8 cellular contexts compared by ENCODE assay signal in genomic region chr1:112958236-112958635, GRCh38. TPM values are rescaled to one million over a fixed set of nuclear protein-coding genes. Genes with fewer than 3 reads are reported as not detected.
DNase-seq lines count a peak whose midpoint lies in the region; TF ChIP-seq lines count a peak whose summit lies in the region.
"Not testable (repeated sequence)": the region's sequence is repeated elsewhere in the genome, so short reads cannot be mapped to it uniquely, and the experiment has no call there.

No MANE protein-coding gene starts in this region.

- H3K27ac ChIP-seq in GM23248 (peak overlapping the region; percentile 96), OCI-LY1 (ENCODE audit: low read depth, low read length, poor library complexity, severe bottlenecking) (peak overlapping the region; percentile 87), fibroblast of lung (ENCODE audit: insufficient read depth, low read length) (peak overlapping the region; percentile 87)
- not testable (repeated sequence) for H3K27ac ChIP-seq in mesenchymal stem cell (ENCODE audit: low read length, poor library complexity, severe bottlenecking)

- H4K8ac ChIP-seq in mesenchymal stem cell (ENCODE audit: low read length): not testable (repeated sequence)

- H2BK12ac ChIP-seq in mesenchymal stem cell (ENCODE audit: low read length in 2 of 2): not testable (repeated sequence)

- H2BK15ac ChIP-seq in mesenchymal stem cell (ENCODE audit: low read depth, poor library complexity, severe bottlenecking): not testable (repeated sequence)

- H3K9me3 Mint-ChIP-seq in activated CD4-positive, alpha-beta memory T cell treated with anti-CD3 and anti-CD28 coated beads, Interleukin-2, amount 10 ng/mL, durations not matched to agents 7 days and 5 days; brain: not testable (repeated sequence)

- H3K4me1 ChIP-seq in GM23248 (ENCODE audit: insufficient read depth) (peaks cover 27% of the 10 kb centered on the region), OCI-LY1 (ENCODE audit: insufficient read depth, low read length, severe bottlenecking) (peaks cover 44% of the 10 kb centered on the region), skeletal muscle satellite cell (ENCODE audit: control insufficient read depth, insufficient read depth, low read length) (peaks cover 20% of the 10 kb centered on the region)
- not testable (repeated sequence) for H3K4me1 ChIP-seq in fibroblast of lung (ENCODE audit: control insufficient read depth, extremely low read depth, insufficient read depth, low read length); mesenchymal stem cell (ENCODE audit: control insufficient read depth, insufficient read depth, low read depth, low read length)

- not testable (repeated sequence) for H3K9me2 ChIP-seq in GM23248 (ENCODE audit: insufficient read depth); OCI-LY1 (ENCODE audit: low read depth, low read length)

- not testable (repeated sequence) for H3K79me1 ChIP-seq in mesenchymal stem cell (replicated peaks; ENCODE audit: low read length, poor library complexity, severe bottlenecking)

- H3K14ac ChIP-seq in mesenchymal stem cell (ENCODE audit: low read length in 2 of 2): not testable (repeated sequence)

- H3K79me2 ChIP-seq in GM23248 (ENCODE audit: insufficient read depth) (peaks cover 98% of the 10 kb centered on the region), OCI-LY1 (ENCODE audit: insufficient read depth, low read length) (peaks cover 38% of the 10 kb centered on the region), fibroblast of lung (ENCODE audit: control insufficient read depth, insufficient read depth, low read length) (peaks cover 58% of the 10 kb centered on the region)

- not testable (repeated sequence) for H3K27me3 Mint-ChIP-seq in activated CD4-positive, alpha-beta memory T cell treated with anti-CD3 and anti-CD28 coated beads, Interleukin-2, amount 10 ng/mL, durations not matched to agents 7 days and 5 days
- peaks cover 13% of the 10 kb centered on the region for H3K27me3 Mint-ChIP-seq in brain

- not testable (repeated sequence) for H4K20me1 ChIP-seq in GM23248 (ENCODE audit: insufficient read depth); OCI-LY1 (ENCODE audit: insufficient read depth, low read length); fibroblast of lung (ENCODE audit: control insufficient read depth, extremely low read depth, insufficient read depth, low read length)

- not testable (repeated sequence) for DNase-seq in AG04449 (ENCODE audit: low read depth, low spot score); GM23248; activated CD4-positive, alpha-beta memory T cell treated with anti-CD3 and anti-CD28 coated beads, Interleukin-2, amount 10 ng/mL, durations not matched to agents 7 days and 5 days; fibroblast of lung (ENCODE audit: low read depth in 2 of 2); mesenchymal stem cell

- not testable (repeated sequence) for H3K23ac ChIP-seq in mesenchymal stem cell (ENCODE audit: low read length in 2 of 2)

- H3K4me2 ChIP-seq in GM23248 (ENCODE audit: unreplicated experiment) (peak overlapping the region; percentile 94), OCI-LY1 (ENCODE audit: low read length) (peak overlapping the region; percentile 92), fibroblast of lung (ENCODE audit: extremely low read depth, insufficient read depth, low read length) (peak overlapping the region; percentile 95), mesenchymal stem cell (ENCODE audit: low read length, poor library complexity, severe bottlenecking) (peak overlapping the region; percentile 62), skeletal muscle satellite cell (ENCODE audit: low read length) (peak overlapping the region; percentile 96)

- H2BK5ac ChIP-seq in mesenchymal stem cell (ENCODE audit: low read depth, low read length, poor library complexity, severe bottlenecking): not testable (repeated sequence)

- not testable (repeated sequence) for H2BK120ac ChIP-seq in mesenchymal stem cell (ENCODE audit: low read depth, low read length)

- H3K9ac ChIP-seq in GM23248 (peak overlapping the region; percentile 97), OCI-LY1 (ENCODE audit: low read length) (peak overlapping the region; percentile 98), mesenchymal stem cell (ENCODE audit: low read length) (peak overlapping the region; percentile 92), skeletal muscle satellite cell (ENCODE audit: low read depth, low read length) (peak overlapping the region; percentile 98)
- H3K9ac ChIP-seq in fibroblast of lung (ENCODE audit: insufficient read depth, low read length): not testable (repeated sequence)

- WGBS in GM23248 (ENCODE audit: low coverage in 1 of 2, low lambda C conversion rate in 2 of 2, missing lambda C conversion rate in 2 of 2), 2 experiments: 75 to 77% methylated on average over 7 of the region's 7 CpGs
- WGBS in mesenchymal stem cell: 93% methylated on average over 7 of the region's 7 CpGs

- H3K18ac ChIP-seq in mesenchymal stem cell (ENCODE audit: low read depth in 1 of 2, low read length in 2 of 2): not testable (repeated sequence)

- not testable (repeated sequence) for H3K27me3 ChIP-seq in GM23248 (replicated peaks; ENCODE audit: insufficient read depth); OCI-LY1 (ENCODE audit: insufficient read depth, low read length); fibroblast of lung (ENCODE audit: control insufficient read depth, insufficient read depth, low read length); mesenchymal stem cell (ENCODE audit: control insufficient read depth in 1 of 2, insufficient read depth in 1 of 2, low read length in 2 of 2); skeletal muscle satellite cell (ENCODE audit: control insufficient read depth, insufficient read depth, low read length)

- CTCF ChIA-PET in AG04449 (lab: Yijun Ruan, JAX): interaction anchor here (1.2 kb wide), 1 partner anchor 239 kb away, joined by 3 read pairs; no protein-coding TSS in a partner anchor
- CTCF ChIA-PET in activated CD4-positive, alpha-beta memory T cell treated with anti-CD3 and anti-CD28 coated beads, Interleukin-2, amount 10 ng/mL, durations not matched to agents 7 days and 5 days (lab: Charles Lee): interaction anchor here (3.2 kb wide), 1 partner anchor 115 kb away, joined by 36 read pairs; the partner anchor contains the start of gene LRIG2

- H3K36me3 ChIP-seq in GM23248 (ENCODE audit: low read depth) (peaks cover 23% of the 10 kb centered on the region), OCI-LY1 (ENCODE audit: insufficient read depth, low read length) (peaks cover 33% of the 10 kb centered on the region), mesenchymal stem cell (ENCODE audit: control insufficient read depth in 1 of 2, insufficient read depth in 2 of 2, low read depth in 1 of 2, low read length in 2 of 2) (peaks cover 2 to 26% of the 10 kb centered on the region in 2 experiments), skeletal muscle satellite cell (ENCODE audit: insufficient read depth, low read length) (peaks cover 20% of the 10 kb centered on the region)
- H3K36me3 ChIP-seq in fibroblast of lung (ENCODE audit: control insufficient read depth, insufficient read depth, low read length): not testable (repeated sequence)

- not testable (repeated sequence) for H2AK5ac ChIP-seq in mesenchymal stem cell (ENCODE audit: low read length, severe bottlenecking)

- not testable (repeated sequence) for H3K9me3 ChIP-seq in GM23248 (ENCODE audit: low read depth); OCI-LY1 (ENCODE audit: low read length); fibroblast of lung (ENCODE audit: control insufficient read depth, insufficient read depth, low read depth, low read length); mesenchymal stem cell (ENCODE audit: control insufficient read depth, low read length); skeletal muscle satellite cell (replicated peaks; ENCODE audit: low read length)

- H3K27ac Mint-ChIP-seq in activated CD4-positive, alpha-beta memory T cell treated with anti-CD3 and anti-CD28 coated beads, Interleukin-2, amount 10 ng/mL, durations not matched to agents 7 days and 5 days: peak overlapping the region; percentile 52
- H3K27ac Mint-ChIP-seq in brain: peak overlapping the region in 1 of 5 experiments; percentile 83

- H3K4ac ChIP-seq in mesenchymal stem cell (ENCODE audit: low read depth in 1 of 2, low read length in 2 of 2): not testable (repeated sequence)

- peaks cover 43% of the 10 kb centered on the region for H3K36me3 Mint-ChIP-seq in activated CD4-positive, alpha-beta memory T cell treated with anti-CD3 and anti-CD28 coated beads, Interleukin-2, amount 10 ng/mL, durations not matched to agents 7 days and 5 days (ENCODE audit: low read depth)
- peaks cover 34% of the 10 kb centered on the region for H3K36me3 Mint-ChIP-seq in brain

- in situ Hi-C loops in GM23248 (cut with MboI): not testable (repeated sequence)

- POLR2A ChIA-PET in AG04449 (lab: Yijun Ruan, JAX): not testable (repeated sequence)
- POLR2A ChIA-PET in activated CD4-positive, alpha-beta memory T cell treated with anti-CD3 and anti-CD28 coated beads, Interleukin-2, amount 10 ng/mL, durations not matched to agents 7 days and 5 days (lab: Charles Lee): interaction anchor here (1.2 to 2.9 kb wide), 4 partner anchors 78 to 338 kb away, joined by 7 to 36 read pairs (median 9); partner anchors contain the start of genes CAPZA1, LRIG2 and ST7L

- not testable (repeated sequence) for H2AFZ ChIP-seq in GM23248; OCI-LY1 (ENCODE audit: low read length); fibroblast of lung (ENCODE audit: low read length); mesenchymal stem cell (ENCODE audit: low read depth, low read length)

- H3F3A ChIP-seq in GM23248 (ENCODE audit: insufficient read depth): peaks cover 19% of the 10 kb centered on the region
- H3F3A ChIP-seq in OCI-LY1 (ENCODE audit: insufficient read depth, low read length): not testable (repeated sequence)

- H3K4me3 Mint-ChIP-seq in activated CD4-positive, alpha-beta memory T cell treated with anti-CD3 and anti-CD28 coated beads, Interleukin-2, amount 10 ng/mL, durations not matched to agents 7 days and 5 days: peak overlapping the region; percentile 81
- H3K4me3 Mint-ChIP-seq in brain: peak overlapping the region; percentile 49 to 99 (median 94)

- H4K91ac ChIP-seq in mesenchymal stem cell (ENCODE audit: low read length): not testable (repeated sequence)

- peak overlapping the region; percentile 95 for H3K4me3 ChIP-seq in AG04449 (ENCODE audit: low read depth, low read length)
- H3K4me3 ChIP-seq in GM23248: peak overlapping the region; percentile 98
- peak overlapping the region; percentile 95 for H3K4me3 ChIP-seq in OCI-LY1 (ENCODE audit: low read depth, low read length, poor library complexity, severe bottlenecking)
- H3K4me3 ChIP-seq in fibroblast of lung (replicated peaks in 1 of 4; ENCODE audit: control extremely low read depth in 1 of 4, insufficient read depth in 1 of 4, low read depth in 3 of 4, low read length in 4 of 4): peak overlapping the region; percentile 52 to 89 (median 74)
- peak overlapping the region in 1 of 2 experiments; percentile 91 for H3K4me3 ChIP-seq in mesenchymal stem cell (ENCODE audit: insufficient read depth in 1 of 2, low read depth in 1 of 2, low read length in 2 of 2)
- H3K4me3 ChIP-seq in skeletal muscle satellite cell (ENCODE audit: low read length): peak overlapping the region; percentile 96

- H3K4me1 Mint-ChIP-seq in activated CD4-positive, alpha-beta memory T cell treated with anti-CD3 and anti-CD28 coated beads, Interleukin-2, amount 10 ng/mL, durations not matched to agents 7 days and 5 days: peaks cover 61% of the 10 kb centered on the region
- peaks cover 70% of the 10 kb centered on the region for H3K4me1 Mint-ChIP-seq in brain

- TF ChIP-seq CTCF in AG04449 (IDR thresholded peaks at IDR 0.05; ENCODE audit: insufficient read depth, low read length, missing control alignments); OCI-LY1 (IDR thresholded peaks at IDR 0.05; ENCODE audit: low read length); brain (conservative IDR thresholded peaks at IDR 0.05); fibroblast of lung (conservative IDR thresholded peaks at IDR 0.05 in 1 of 2, IDR thresholded peaks at IDR 0.05 in 1 of 2; ENCODE audit: low read depth in 1 of 2, low read length in 2 of 2): not testable (repeated sequence)

RNA-seq across cellular contexts. Expression of gene SLC16A1, which starts 2.2 kb away (rescaled TPM):
- total RNA-seq in GM23248 (2014; rRNA removed; shearing (Covaris generic)): 153 and 178 TPM in 2 replicates
- polyA plus RNA-seq in GM23248 (2016; fragmentation: Nextera tagmentation; extraction: Ambion mirVana) (97.5 and 99.9 TPM in 2 replicates), brain (ENCODE audit: insufficient read depth, low read depth, low replicate concordance) (38.9 TPM), fibroblast of lung (51.3 and 63.3 TPM in 2 replicates)
- total RNA-seq in activated CD4-positive, alpha-beta memory T cell treated with anti-CD3 and anti-CD28 coated beads, Interleukin-2, amount 10 ng/mL, durations not matched to agents 7 days and 5 days: 10 to 100 TPM; 59.0 to 61.4 TPM
- 59.1 and 70.1 TPM in 2 replicates for total RNA-seq in fibroblast of lung
- 33.7 and 34.7 TPM in 2 replicates for polyA plus RNA-seq in fibroblast of lung (2012)
- polyA minus RNA-seq in fibroblast of lung (ENCODE audit: low replicate concordance): 103 and 114 TPM in 2 replicates
- polyA plus RNA-seq in mesenchymal stem cell (2013, experiment 1 of 2): 35.0 TPM
- polyA plus RNA-seq in mesenchymal stem cell (2013, experiment 2 of 2): 35.9 TPM
- total RNA-seq in skeletal muscle satellite cell (2012; rRNA removed): 122 and 130 TPM in 2 replicates
